Comparison of ENCODE assay signal across 9 cellular contexts in the genomic region with DNA sequence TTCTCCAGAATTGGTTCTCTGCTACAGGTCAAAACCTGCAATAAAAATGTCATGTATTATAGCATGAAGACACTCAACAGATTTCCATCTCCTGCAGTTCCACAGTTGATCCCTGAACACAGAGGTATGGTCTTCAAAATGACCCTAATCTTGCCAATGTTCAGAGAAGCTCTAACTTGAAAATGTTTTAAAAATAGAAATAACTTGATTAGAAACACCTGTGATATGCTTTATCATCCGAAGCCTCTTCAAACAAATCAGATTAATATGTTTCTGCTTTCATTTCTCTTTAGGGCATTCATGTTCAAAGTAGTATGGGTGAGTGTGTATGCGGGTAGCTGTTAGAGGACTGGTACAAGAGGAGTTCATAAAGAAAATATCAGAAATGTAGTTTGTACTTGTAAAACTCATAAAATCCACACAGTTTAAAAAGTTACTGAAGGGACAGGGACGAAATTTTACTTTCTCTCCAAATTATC.
DNase-seq lines count a peak whose midpoint lies in the region; ATAC-seq, FAIRE-seq and TF ChIP-seq lines count a peak whose summit lies in the region.
"Had no signal": no experiment of that assay in that cellular context is flagged by ENCODE, and none has a peak within 500 bp of the region (broad histone marks: within the 10 kb centered on the region; RNA-seq: fewer than 3 reads in every experiment).

No MANE protein-coding gene starts in this region.

- H3K9ac ChIP-seq in PC-3 (ENCODE audit: low read length) = no peak overlapping the region
- no peak overlapping the region for H3K9ac ChIP-seq in endothelial cell of umbilical vein (replicated peaks; ENCODE audit: extremely low read depth, insufficient read depth, low read length)

- no peak for TF ChIP-seq EP300 in transverse colon (IDR thresholded peaks at IDR 0.05; ENCODE audit: low read depth)

- POLR2A ChIA-PET in PC-3 (lab: Charles Lee; ENCODE audit: unreplicated experiment) = interaction anchor here (0.6 kb wide), 1 partner anchor 49 kb away, joined by 3 read pairs; no protein-coding TSS in a partner anchor
- POLR2A ChIA-PET in endothelial cell of umbilical vein (lab: Charles Lee) = interaction anchor here (0.9 kb wide), 1 partner anchor 78 kb away, joined by 5 read pairs; the partner anchor contains the start of gene TRIM13

- no peaks in the 10 kb centered on the region for H3K9me3 Mint-ChIP-seq in activated naive CD4-positive, alpha-beta T cell treated with anti-CD3 and anti-CD28 coated beads, Interleukin-2, amount 50 U/mL, for 24 hours

- H3F3A ChIP-seq in PC-3 (ENCODE audit: low read length, unreplicated experiment) = no peaks in the 10 kb centered on the region

- 59 to 81% methylated on average over 3 of the region's 3 CpGs for WGBS in transverse colon (ENCODE audit: low coverage in 1 of 2), 2 donors

- H2AFZ ChIP-seq in PC-3 (ENCODE audit: low read length) = no peak overlapping the region
- H2AFZ ChIP-seq in endothelial cell of umbilical vein (ENCODE audit: low read depth, low read length) = no peak overlapping the region

- H3K4me2 ChIP-seq in PC-3 (ENCODE audit: low read length) (peak overlapping the region; percentile 87), endothelial cell of umbilical vein (ENCODE audit: insufficient read depth, low read length) (peak overlapping the region; percentile 44)

- H3K27me3 Mint-ChIP-seq in activated naive CD4-positive, alpha-beta T cell treated with anti-CD3 and anti-CD28 coated beads, Interleukin-2, amount 50 U/mL, for 24 hours = peaks cover 5% of the 10 kb centered on the region

- DNase-seq in activated naive CD4-positive, alpha-beta T cell treated with Interleukin-2 at 50 U/mL for 16 hours = no peak
- DNase-seq in PC-3 (no peak), endothelial cell of umbilical vein (ENCODE audit: low read depth, low spot score) (peak; percentile 47), transverse colon (no peak)
- DNase-seq: mucosa of descending colon had no signal

- peaks cover 100% of the 10 kb centered on the region for H3K79me2 ChIP-seq in PC-3 (ENCODE audit: low read length)
- peaks cover 100% of the 10 kb centered on the region for H3K79me2 ChIP-seq in endothelial cell of umbilical vein (ENCODE audit: control insufficient read depth, insufficient read depth, low read length)

- peaks cover 4% of the 10 kb centered on the region for H3K9me1 ChIP-seq in endothelial cell of umbilical vein (replicated peaks; ENCODE audit: control insufficient read depth, extremely low read depth, insufficient read depth, low read length)

- peaks cover 7% of the 10 kb centered on the region for H3K36me3 Mint-ChIP-seq in activated naive CD4-positive, alpha-beta T cell treated with anti-CD3 and anti-CD28 coated beads, Interleukin-2, amount 50 U/mL, for 24 hours

- H3K36me3 ChIP-seq in PC-3 (ENCODE audit: low read depth, low read length) = peaks cover 19% of the 10 kb centered on the region
- H3K36me3 ChIP-seq in endothelial cell of umbilical vein (ENCODE audit: control insufficient read depth in 2 of 2, extremely low read depth in 1 of 2, insufficient read depth in 2 of 2, low read length in 2 of 2) = peaks cover 0 to 3% of the 10 kb centered on the region in 2 experiments
- no peaks in the 10 kb centered on the region for H3K36me3 ChIP-seq in transverse colon

- TF ChIP-seq POLR2A in endothelial cell of umbilical vein (IDR thresholded peaks at IDR 0.05; ENCODE audit: low read depth, low read length) (no peak), transverse colon (IDR thresholded peaks at IDR 0.05) (no peak)

- intact Hi-C loops in PC-3 (cut with micrococcal nuclease) = no loop called here
- intact Hi-C loops in endothelial cell of umbilical vein (cut with micrococcal nuclease) = no loop called here
- intact Hi-C loops in transverse colon (cut with DNase I; ENCODE audit: low total_unique reads) = no loop called here

- dilution Hi-C loops in endothelial cell of umbilical vein (cut with MboI; ENCODE audit: extremely low pct_ligation_motif_present, low sequenced_read_pairs) = no loop called here

- H3K27ac Mint-ChIP-seq in activated naive CD4-positive, alpha-beta T cell treated with anti-CD3 and anti-CD28 coated beads, Interleukin-2, amount 50 U/mL, for 24 hours = no peak overlapping the region

- no peak for ATAC-seq in PC-3
- no peak for ATAC-seq in HG02970 (IDR thresholded peaks at IDR 0.05; ENCODE audit: low FRiP score, unreplicated experiment)
- no peak for ATAC-seq in GM21717 (IDR thresholded peaks at IDR 0.05; ENCODE audit: unreplicated experiment)
- no peak for ATAC-seq in GM19328 (IDR thresholded peaks at IDR 0.05; ENCODE audit: unreplicated experiment)
- ATAC-seq: mucosa of descending colon had no signal

- H3K4me3 ChIP-seq in PC-3 (ENCODE audit: low read length) (no peak overlapping the region), endothelial cell of umbilical vein (replicated peaks in 1 of 3; ENCODE audit: insufficient read depth in 1 of 3, low read depth in 1 of 3, low read length in 3 of 3) (no peak overlapping the region), transverse colon (no peak overlapping the region)
- H3K4me3 ChIP-seq: mucosa of descending colon had no signal

- no peaks in the 10 kb centered on the region for H3K27me3 ChIP-seq in PC-3 (ENCODE audit: low read length)
- no peaks in the 10 kb centered on the region for H3K27me3 ChIP-seq in endothelial cell of umbilical vein (ENCODE audit: control insufficient read depth in 2 of 2, insufficient read depth in 2 of 2, low read length in 2 of 2)
- H3K27me3 ChIP-seq in transverse colon = no peaks in the 10 kb centered on the region

- in situ Hi-C loops in transverse colon (cut with MboI; ENCODE audit: low pct_ligation_motif_present in 1 of 4, low pct_unique_long_range_greater_than_20kb in 1 of 4, low sequenced_read_pairs in 3 of 4) = loop anchor here in 2 of 4 donors (25.0 kb wide), 2 partner anchors 462 to 837 kb away; partner anchors contain the start of gene RNASEH2B (in 1 of the 2)

- no TSS peak for BruUV-seq in PC-3 (replicated peaks; lab: Mats Ljungman, UMichigan)
- BruUV-seq in endothelial cell of umbilical vein (replicated peaks; lab: Mats Ljungman, UMichigan) = no TSS peak

- no peak for FAIRE-seq in endothelial cell of umbilical vein (lab: Jason Lieb, UNC)

- CTCF ChIA-PET in PC-3 (lab: Charles Lee) (no interaction called here), endothelial cell of umbilical vein (lab: Charles Lee) (interaction anchor here (0.7 to 11.4 kb wide), 5 partner anchors 41 to 139 kb away, joined by 3 to 133 read pairs (median 4); partner anchors contain the start of genes SPRYD7 and TRIM13)

- H3K4me3 Mint-ChIP-seq in activated naive CD4-positive, alpha-beta T cell treated with anti-CD3 and anti-CD28 coated beads, Interleukin-2, amount 50 U/mL, for 24 hours = peak overlapping the region; percentile 53

- H3K9me2 ChIP-seq in PC-3 (replicated peaks; ENCODE audit: low read length) = no peaks in the 10 kb centered on the region

- H3K27ac ChIP-seq in PC-3 (ENCODE audit: low read length) (no peak overlapping the region; the same call in 1 of the 2 replicates), endothelial cell of umbilical vein (ENCODE audit: insufficient read depth, low read depth, low read length) (no peak overlapping the region), transverse colon (peak overlapping the region in 3 of 4 donors; percentile 14 to 30 (median 30))

- H3K9me3 ChIP-seq in PC-3 (ENCODE audit: low read length) (no peaks in the 10 kb centered on the region), endothelial cell of umbilical vein (replicated peaks; ENCODE audit: control insufficient read depth, insufficient read depth, low read length) (no peaks in the 10 kb centered on the region), transverse colon (no peaks in the 10 kb centered on the region)
- H3K9me3 ChIP-seq: mucosa of descending colon had no signal

- H3K4me1 ChIP-seq in PC-3 (ENCODE audit: insufficient read depth, low read length) (peaks cover 24% of the 10 kb centered on the region), endothelial cell of umbilical vein (ENCODE audit: control insufficient read depth, extremely low read depth, insufficient read depth, low read length) (peaks cover 33% of the 10 kb centered on the region), transverse colon (peaks cover 5 to 88% (median 21%) of the 10 kb centered on the region in 4 donors)

- H3K4me1 Mint-ChIP-seq in activated naive CD4-positive, alpha-beta T cell treated with anti-CD3 and anti-CD28 coated beads, Interleukin-2, amount 50 U/mL, for 24 hours = peaks cover 52% of the 10 kb centered on the region

- peaks cover 38% of the 10 kb centered on the region for H4K20me1 ChIP-seq in PC-3 (ENCODE audit: low read length)
- H4K20me1 ChIP-seq in endothelial cell of umbilical vein (replicated peaks; ENCODE audit: control insufficient read depth, extremely low read depth, insufficient read depth, low read length) = no peaks in the 10 kb centered on the region

- no peak for TF ChIP-seq CTCF in PC-3 (conservative IDR thresholded peaks at IDR 0.05; ENCODE audit: low read depth, low read length)
- no peak for TF ChIP-seq CTCF in endothelial cell of umbilical vein (IDR thresholded peaks at IDR 0.05; ENCODE audit: extremely low read depth in 1 of 2, insufficient read depth in 1 of 2, low read depth in 1 of 2, low read length in 2 of 2)
- TF ChIP-seq CTCF in transverse colon (IDR thresholded peaks at IDR 0.05) = no peak

TF ChIP-seq in endothelial cell of umbilical vein, 7 proteins besides CTCF, POLR2A, EP300 and RAD21:
- TF ChIP-seq MYC (IDR thresholded peaks at IDR 0.05; ENCODE audit: low read depth, low read length) = no peak
- TF ChIP-seq EZH2 (IDR thresholded peaks at IDR 0.05; ENCODE audit: borderline replicate concordance, low read depth, low read length, severe bottlenecking) = no peak
- TF ChIP-seq GATA2 (IDR thresholded peaks at IDR 0.05; ENCODE audit: insufficient read depth, insufficient read length, low read depth, low read length) = no peak
- TF ChIP-seq POLR2AphosphoS5 (IDR thresholded peaks at IDR 0.05; ENCODE audit: insufficient read depth, low read depth, low read length) = no peak
- no peak for TF ChIP-seq MAX (IDR thresholded peaks at IDR 0.05; ENCODE audit: insufficient read depth, insufficient read length)
- no peak for TF ChIP-seq JUN (IDR thresholded peaks at IDR 0.05; ENCODE audit: borderline replicate concordance, insufficient read depth, insufficient read length, low read depth)
- no peak for TF ChIP-seq FOS (IDR thresholded peaks at IDR 0.05; ENCODE audit: borderline replicate concordance, insufficient read depth, low read length)

Comparison
In these comparisons a context has a peak if more than half of its experiments do, and no peak if none do; other contexts are left out.
1. H3K27ac ChIP-seq: peak in transverse colon (3 of 4); none in PC-3 (single experiment) and endothelial cell of umbilical vein (single experiment).